Comparison of ENCODE assay signal across 9 cellular contexts in genomic region chr20:835220-836045, GRCh38. TPM values are rescaled to one million over a fixed set of nuclear protein-coding genes. Genes with fewer than 3 reads are reported as not detected.
DNase-seq lines count a peak whose midpoint lies in the region; ATAC-seq and TF ChIP-seq lines count a peak whose summit lies in the region.
"Had no signal": no experiment of that assay in that cellular context is flagged by ENCODE, and none has a peak within 500 bp of the region (broad histone marks: within the 10 kb centered on the region; RNA-seq: fewer than 3 reads in every experiment).

No MANE protein-coding gene starts in this region.

- peak in 1 of 2 donors; percentile 2 for ATAC-seq in activated naive CD4-positive, alpha-beta T cell treated with anti-CD3 and anti-CD28 coated beads, Interleukin-2, amount 50 U/mL, for 72 hours
- ATAC-seq in GM18870 (IDR thresholded peaks at IDR 0.05; ENCODE audit: unreplicated experiment): no peak
- ATAC-seq in HG02884 (IDR thresholded peaks at IDR 0.05; ENCODE audit: unreplicated experiment): no peak
- no peak for ATAC-seq in HG03354 (IDR thresholded peaks at IDR 0.05; ENCODE audit: poor library complexity, severe bottlenecking, unreplicated experiment)

- H3K9me2 ChIP-seq in Karpas-422 (replicated peaks; ENCODE audit: insufficient read depth, low read length): no peaks in the 10 kb centered on the region

- no peak for TF ChIP-seq CTCF in mesothelial cell of epicardium (IDR thresholded peaks at IDR 0.05; ENCODE audit: unreplicated experiment)

- no peak overlapping the region for H2AFZ ChIP-seq in ACC112 (ENCODE audit: low read length, unreplicated experiment)
- H2AFZ ChIP-seq in Karpas-422 (ENCODE audit: low read length): no peak overlapping the region

- H3K27me3 Mint-ChIP-seq in mesothelial cell of epicardium (ENCODE audit: low read depth): peaks cover under 1% of the 10 kb centered on the region

- H3K79me2 ChIP-seq in ACC112 (ENCODE audit: control insufficient read depth, insufficient read depth, low read length, unreplicated experiment) (peaks cover 54% of the 10 kb centered on the region), Karpas-422 (ENCODE audit: low read length) (no peaks in the 10 kb centered on the region)

- H3K9me3 Mint-ChIP-seq in activated naive CD4-positive, alpha-beta T cell treated with anti-CD3 and anti-CD28 coated beads, Interleukin-2, amount 50 U/mL, for 72 hours: peaks cover 0 to 4% of the 10 kb centered on the region in 2 donors
- peaks cover 9% of the 10 kb centered on the region for H3K9me3 Mint-ChIP-seq in mesothelial cell of epicardium

- H3K4me1 ChIP-seq in ACC112 (ENCODE audit: control insufficient read depth, insufficient read depth, low read length, unreplicated experiment) (peaks cover 20% of the 10 kb centered on the region), Karpas-422 (ENCODE audit: low read length) (peaks cover 22% of the 10 kb centered on the region)

- DNase-seq in Karpas-422 (no peak), mesothelial cell of epicardium (ENCODE audit: low spot score in 2 of 2, unreplicated experiment in 2 of 2) (no peak), EL (no peak)
- no peak for DNase-seq in activated naive CD4-positive, alpha-beta T cell treated with anti-CD3 and anti-CD28 coated beads, Interleukin-2, amount 50 U/mL, for 72 hours (ENCODE audit: low spot score in 2 of 2)

- no peaks in the 10 kb centered on the region for H4K20me1 ChIP-seq in Karpas-422 (ENCODE audit: insufficient read depth, low read depth, low read length)

- H3K36me3 ChIP-seq in ACC112 (ENCODE audit: insufficient read depth, low read length): no peaks in the 10 kb centered on the region
- no peaks in the 10 kb centered on the region for H3K36me3 ChIP-seq in Karpas-422 (ENCODE audit: insufficient read depth, low read length)
- H3K36me3 ChIP-seq: pancreas had no signal

- H3K9me3 ChIP-seq in Karpas-422 (ENCODE audit: low read length): no peaks in the 10 kb centered on the region
- H3K9me3 ChIP-seq: pancreas had no signal

- H3K4me1 Mint-ChIP-seq in mesothelial cell of epicardium: peaks cover 17% of the 10 kb centered on the region

- H3K27ac Mint-ChIP-seq in activated naive CD4-positive, alpha-beta T cell treated with anti-CD3 and anti-CD28 coated beads, Interleukin-2, amount 50 U/mL, for 72 hours: peak overlapping the region; percentile 26 to 76
- H3K27ac Mint-ChIP-seq in mesothelial cell of epicardium: no peak overlapping the region

- H3K4me2 ChIP-seq in Karpas-422 (ENCODE audit: low read depth, low read length, poor library complexity, severe bottlenecking): no peak overlapping the region

- peak overlapping the region; percentile 13; the same call in 1 of the 2 replicates for H3K9ac ChIP-seq in Karpas-422 (ENCODE audit: low read length)

- peaks cover 0 to 13% of the 10 kb centered on the region in 2 donors for H3K36me3 Mint-ChIP-seq in activated naive CD4-positive, alpha-beta T cell treated with anti-CD3 and anti-CD28 coated beads, Interleukin-2, amount 50 U/mL, for 72 hours
- H3K36me3 Mint-ChIP-seq in mesothelial cell of epicardium: peaks cover 3% of the 10 kb centered on the region

- H3K27ac ChIP-seq in ACC112 (ENCODE audit: low read depth, low read length) (no peak overlapping the region), Karpas-422 (ENCODE audit: low read length) (no peak overlapping the region)
- H3K27ac ChIP-seq: pancreas had no signal

- H3K4me3 ChIP-seq in ACC112 (ENCODE audit: low read depth, low read length) (peak overlapping the region; percentile 58), Karpas-422 (ENCODE audit: low read length) (no peak overlapping the region)

- H3K4me3 Mint-ChIP-seq in mesothelial cell of epicardium: peak overlapping the region; percentile 33

- no peaks in the 10 kb centered on the region for H3K27me3 ChIP-seq in ACC112 (ENCODE audit: insufficient read depth, low read length)
- H3K27me3 ChIP-seq in Karpas-422 (ENCODE audit: low read length): 0 out of 2 replicates have a peak, but pooled peaks cover 2% of the 10 kb centered on the region
- H3K27me3 ChIP-seq: pancreas had no signal

RNA-seq across cellular contexts. Expression of gene FAM110A, which starts 1.9 kb away (rescaled TPM):
- 0.89 and 3.1 TPM in 2 replicates for total RNA-seq in Karpas-422 (2014; rRNA removed; shearing (Covaris generic); ENCODE audit: low replicate concordance)
- 10 to 100 TPM; 12.0 to 25.7 TPM for total RNA-seq in activated naive CD4-positive, alpha-beta T cell treated with anti-CD3 and anti-CD28 coated beads, Interleukin-2, amount 50 U/mL, for 72 hours
- total RNA-seq in mesothelial cell of epicardium: 11.1 to 11.3 TPM (median 11.1 TPM) in 3 replicates
